1 cellular context compared by ENCODE assay signal in the genomic region with DNA sequence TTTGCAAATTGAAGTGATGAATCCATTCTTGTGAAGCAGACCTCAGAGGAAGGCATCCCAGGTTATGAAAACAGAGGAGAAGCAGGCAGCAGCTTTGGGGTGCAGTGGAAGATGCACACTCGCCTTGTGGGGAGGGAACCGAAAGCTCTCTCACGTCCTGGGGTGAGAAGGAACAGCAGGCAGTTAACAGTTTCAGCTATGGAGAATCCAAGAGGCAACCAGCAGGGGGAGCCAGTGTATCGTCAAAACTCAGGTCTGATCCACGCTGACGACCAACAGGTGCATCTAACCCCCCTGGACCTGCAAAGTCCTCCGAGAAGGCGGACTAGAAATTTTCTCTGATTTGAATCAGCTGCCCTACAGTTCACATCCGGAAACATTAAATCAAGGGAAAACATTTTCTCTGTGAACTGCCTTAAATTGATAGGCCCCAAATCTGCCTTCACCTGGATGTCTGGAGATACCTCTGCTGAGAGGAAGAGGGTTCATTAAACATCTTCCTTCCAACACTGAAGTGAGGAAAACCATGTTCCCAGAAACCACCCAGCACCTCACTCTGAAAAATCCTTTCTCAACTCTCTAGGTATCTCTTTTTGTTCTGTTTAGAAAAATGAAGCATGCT.
TF ChIP-seq lines count a peak whose summit lies in the region.

No MANE protein-coding gene starts in this region.

TF ChIP-seq in GM12878, 131 proteins besides CTCF, POLR2A, EP300 and RAD21 (continued from another document):
- TF ChIP-seq, protein P1, sequence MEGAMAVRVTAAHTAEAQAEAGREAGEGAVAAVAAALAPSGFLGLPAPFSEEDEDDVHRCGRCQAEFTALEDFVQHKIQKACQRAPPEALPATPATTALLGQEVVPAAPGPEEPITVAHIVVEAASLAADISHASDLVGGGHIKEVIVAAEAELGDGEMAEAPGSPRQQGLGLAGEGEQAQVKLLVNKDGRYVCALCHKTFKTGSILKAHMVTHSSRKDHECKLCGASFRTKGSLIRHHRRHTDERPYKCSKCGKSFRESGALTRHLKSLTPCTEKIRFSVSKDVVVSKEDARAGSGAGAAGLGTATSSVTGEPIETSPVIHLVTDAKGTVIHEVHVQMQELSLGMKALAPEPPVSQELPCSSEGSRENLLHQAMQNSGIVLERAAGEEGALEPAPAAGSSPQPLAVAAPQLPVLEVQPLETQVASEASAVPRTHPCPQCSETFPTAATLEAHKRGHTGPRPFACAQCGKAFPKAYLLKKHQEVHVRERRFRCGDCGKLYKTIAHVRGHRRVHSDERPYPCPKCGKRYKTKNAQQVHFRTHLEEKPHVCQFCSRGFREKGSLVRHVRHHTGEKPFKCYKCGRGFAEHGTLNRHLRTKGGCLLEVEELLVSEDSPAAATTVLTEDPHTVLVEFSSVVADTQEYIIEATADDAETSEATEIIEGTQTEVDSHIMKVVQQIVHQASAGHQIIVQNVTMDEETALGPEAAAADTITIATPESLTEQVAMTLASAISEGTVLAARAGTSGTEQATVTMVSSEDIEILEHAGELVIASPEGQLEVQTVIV (IDR thresholded peaks at IDR 0.05; ENCODE audit: borderline replicate concordance, partially characterized antibody) = no peak
- TF ChIP-seq, protein P2, sequence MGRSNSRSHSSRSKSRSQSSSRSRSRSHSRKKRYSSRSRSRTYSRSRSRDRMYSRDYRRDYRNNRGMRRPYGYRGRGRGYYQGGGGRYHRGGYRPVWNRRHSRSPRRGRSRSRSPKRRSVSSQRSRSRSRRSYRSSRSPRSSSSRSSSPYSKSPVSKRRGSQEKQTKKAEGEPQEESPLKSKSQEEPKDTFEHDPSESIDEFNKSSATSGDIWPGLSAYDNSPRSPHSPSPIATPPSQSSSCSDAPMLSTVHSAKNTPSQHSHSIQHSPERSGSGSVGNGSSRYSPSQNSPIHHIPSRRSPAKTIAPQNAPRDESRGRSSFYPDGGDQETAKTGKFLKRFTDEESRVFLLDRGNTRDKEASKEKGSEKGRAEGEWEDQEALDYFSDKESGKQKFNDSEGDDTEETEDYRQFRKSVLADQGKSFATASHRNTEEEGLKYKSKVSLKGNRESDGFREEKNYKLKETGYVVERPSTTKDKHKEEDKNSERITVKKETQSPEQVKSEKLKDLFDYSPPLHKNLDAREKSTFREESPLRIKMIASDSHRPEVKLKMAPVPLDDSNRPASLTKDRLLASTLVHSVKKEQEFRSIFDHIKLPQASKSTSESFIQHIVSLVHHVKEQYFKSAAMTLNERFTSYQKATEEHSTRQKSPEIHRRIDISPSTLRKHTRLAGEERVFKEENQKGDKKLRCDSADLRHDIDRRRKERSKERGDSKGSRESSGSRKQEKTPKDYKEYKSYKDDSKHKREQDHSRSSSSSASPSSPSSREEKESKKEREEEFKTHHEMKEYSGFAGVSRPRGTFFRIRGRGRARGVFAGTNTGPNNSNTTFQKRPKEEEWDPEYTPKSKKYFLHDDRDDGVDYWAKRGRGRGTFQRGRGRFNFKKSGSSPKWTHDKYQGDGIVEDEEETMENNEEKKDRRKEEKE (IDR thresholded peaks at IDR 0.05) = no peak
- no peak for TF ChIP-seq MXI1 (IDR thresholded peaks at IDR 0.05; ENCODE audit: low read depth, low read length)
- peak; percentile 33; the same call in 1 of the 2 replicates for TF ChIP-seq SPI1 (IDR thresholded peaks at IDR 0.05; ENCODE audit: borderline replicate concordance, insufficient read depth, low read depth, low read length)
- TF ChIP-seq, protein P3, sequence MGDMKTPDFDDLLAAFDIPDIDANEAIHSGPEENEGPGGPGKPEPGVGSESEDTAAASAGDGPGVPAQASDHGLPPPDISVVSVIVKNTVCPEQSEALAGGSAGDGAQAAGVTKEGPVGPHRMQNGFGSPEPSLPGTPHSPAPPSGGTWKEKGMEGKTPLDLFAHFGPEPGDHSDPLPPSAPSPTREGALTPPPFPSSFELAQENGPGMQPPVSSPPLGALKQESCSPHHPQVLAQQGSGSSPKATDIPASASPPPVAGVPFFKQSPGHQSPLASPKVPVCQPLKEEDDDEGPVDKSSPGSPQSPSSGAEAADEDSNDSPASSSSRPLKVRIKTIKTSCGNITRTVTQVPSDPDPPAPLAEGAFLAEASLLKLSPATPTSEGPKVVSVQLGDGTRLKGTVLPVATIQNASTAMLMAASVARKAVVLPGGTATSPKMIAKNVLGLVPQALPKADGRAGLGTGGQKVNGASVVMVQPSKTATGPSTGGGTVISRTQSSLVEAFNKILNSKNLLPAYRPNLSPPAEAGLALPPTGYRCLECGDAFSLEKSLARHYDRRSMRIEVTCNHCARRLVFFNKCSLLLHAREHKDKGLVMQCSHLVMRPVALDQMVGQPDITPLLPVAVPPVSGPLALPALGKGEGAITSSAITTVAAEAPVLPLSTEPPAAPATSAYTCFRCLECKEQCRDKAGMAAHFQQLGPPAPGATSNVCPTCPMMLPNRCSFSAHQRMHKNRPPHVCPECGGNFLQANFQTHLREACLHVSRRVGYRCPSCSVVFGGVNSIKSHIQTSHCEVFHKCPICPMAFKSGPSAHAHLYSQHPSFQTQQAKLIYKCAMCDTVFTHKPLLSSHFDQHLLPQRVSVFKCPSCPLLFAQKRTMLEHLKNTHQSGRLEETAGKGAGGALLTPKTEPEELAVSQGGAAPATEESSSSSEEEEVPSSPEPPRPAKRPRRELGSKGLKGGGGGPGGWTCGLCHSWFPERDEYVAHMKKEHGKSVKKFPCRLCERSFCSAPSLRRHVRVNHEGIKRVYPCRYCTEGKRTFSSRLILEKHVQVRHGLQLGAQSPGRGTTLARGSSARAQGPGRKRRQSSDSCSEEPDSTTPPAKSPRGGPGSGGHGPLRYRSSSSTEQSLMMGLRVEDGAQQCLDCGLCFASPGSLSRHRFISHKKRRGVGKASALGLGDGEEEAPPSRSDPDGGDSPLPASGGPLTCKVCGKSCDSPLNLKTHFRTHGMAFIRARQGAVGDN (IDR thresholded peaks at IDR 0.05) = no peak
- TF ChIP-seq YY1 (IDR thresholded peaks at IDR 0.05; ENCODE audit: low read depth, low read length) = peak; percentile 60; the same call in 1 of the 2 replicates
- TF ChIP-seq SUPT20H (IDR thresholded peaks at IDR 0.05; ENCODE audit: borderline replicate concordance, control insufficient read depth, low read depth, low read length) = no peak
- TF ChIP-seq FOS (IDR thresholded peaks at IDR 0.05; ENCODE audit: borderline replicate concordance, extremely low read depth, insufficient read length) = no peak
- TF ChIP-seq TCF3 (IDR thresholded peaks at IDR 0.05; ENCODE audit: borderline replicate concordance, insufficient read depth, low read depth, low read length) = 0 out of 2 replicates have a peak, but pooled peaks have one; percentile 26
- TF ChIP-seq STAT1 (conservative IDR thresholded peaks at IDR 0.05) = no peak
